ENCODE assay signal across 36 cellular contexts in the genomic region with DNA sequence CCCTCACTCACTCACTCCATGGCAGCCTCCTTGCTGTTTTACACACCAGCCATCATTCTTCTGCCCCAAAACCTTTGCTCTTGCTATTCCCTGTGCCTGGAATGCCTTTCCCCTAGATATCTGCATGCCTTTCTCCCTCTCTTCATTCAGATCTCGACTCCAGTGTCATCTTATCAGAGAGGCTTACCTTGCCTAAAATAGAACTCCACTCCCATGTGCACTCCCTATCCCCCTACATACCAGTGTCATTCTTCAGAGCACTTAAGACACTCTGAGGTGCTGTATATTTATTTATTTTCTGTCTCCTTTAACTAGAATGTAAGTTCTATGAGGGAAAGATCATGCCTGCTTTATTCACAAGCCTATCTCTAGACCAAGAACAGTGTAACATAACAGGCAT.
"Had no signal": no experiment of that assay in that cellular context is flagged by ENCODE, and none has a peak within 500 bp of the region (broad histone marks: within the 10 kb centered on the region; RNA-seq: fewer than 3 reads in every experiment).

No MANE protein-coding gene starts in this region.

- H3K4me3 ChIP-seq: adrenal gland, Peyer's patch had no signal

- H3K9me3 ChIP-seq: adrenal gland, Peyer's patch had no signal

- H3K9me3 Mint-ChIP-seq: activated CD4-positive, alpha-beta memory T cell treated with anti-CD3 and anti-CD28 coated beads, Interleukin-2, amount 10 ng/mL, durations not matched to agents 7 days and 5 days; activated T-helper 17 cell treated with anti-CD3 and anti-CD28 coated beads, Interleukin-2, amount 50 U/mL, for 72 hours had no signal

- ATAC-seq: activated CD8-positive, alpha-beta memory T cell treated with anti-CD3 and anti-CD28 coated beads, Interleukin-2, amount 10 ng/mL, durations not matched to agents 7 days and 5 days; activated naive CD4-positive, alpha-beta T cell treated with anti-CD3 and anti-CD28 coated beads, Interleukin-2, amount 50 U/mL, for 72 hours; activated T-cell treated with anti-CD3 and anti-CD28 coated beads, Interleukin-2, amount 50 U/mL, for 72 hours; activated T-helper 17 cell treated with anti-CD3 and anti-CD28 coated beads, Interleukin-2, amount 50 U/mL, for 72 hours; PC-3; SK-N-SH treated with all-trans-retinoic acid at 6 μM for 48 hours; T-cell had no signal

- H3K27me3 ChIP-seq: adrenal gland, Peyer's patch had no signal

- H3K4me1 ChIP-seq: adrenal gland, Peyer's patch had no signal

- H3K27ac ChIP-seq: adrenal gland, Peyer's patch, VCaP had no signal

- H3K36me3 ChIP-seq: adrenal gland, Peyer's patch had no signal

- H3K27ac Mint-ChIP-seq: activated CD4-positive, alpha-beta memory T cell treated with anti-CD3 and anti-CD28 coated beads, Interleukin-2, amount 10 ng/mL, durations not matched to agents 7 days and 5 days; activated CD8-positive, alpha-beta memory T cell treated with anti-CD3 and anti-CD28 coated beads, Interleukin-2, amount 10 ng/mL, durations not matched to agents 7 days and 5 days; activated naive CD4-positive, alpha-beta T cell treated with anti-CD3 and anti-CD28 coated beads, Interleukin-2, amount 50 U/mL, for 72 hours; activated T-helper 17 cell treated with anti-CD3 and anti-CD28 coated beads, Interleukin-2, amount 50 U/mL, for 72 hours; T-cell had no signal

- H3K27me3 Mint-ChIP-seq: activated CD4-positive, alpha-beta memory T cell treated with anti-CD3 and anti-CD28 coated beads, Interleukin-2, amount 10 ng/mL, durations not matched to agents 7 days and 5 days; activated CD8-positive, alpha-beta memory T cell treated with anti-CD3 and anti-CD28 coated beads, Interleukin-2, amount 10 ng/mL, durations not matched to agents 7 days and 5 days; activated T-helper 17 cell treated with anti-CD3 and anti-CD28 coated beads, Interleukin-2, amount 50 U/mL, for 72 hours; T-cell had no signal

- DNase-seq: activated CD4-positive, alpha-beta memory T cell treated with anti-CD3 and anti-CD28 coated beads, Interleukin-2, amount 10 ng/mL, durations not matched to agents 7 days and 5 days; activated CD4-positive, alpha-beta T cell treated with anti-CD3 and anti-CD28 coated beads for 1 hour; activated CD4-positive, alpha-beta T cell treated with anti-CD3 and anti-CD28 coated beads for 48 hours; activated CD4-positive, CD25-positive, alpha-beta regulatory T cell; activated CD8-positive, alpha-beta memory T cell treated with anti-CD3 and anti-CD28 coated beads for 24 hours; activated CD8-positive, alpha-beta memory T cell treated with anti-CD3 and anti-CD28 coated beads, Interleukin-2, amount 10 ng/mL, durations not matched to agents 7 days and 5 days; activated effector memory CD4-positive, alpha-beta T cell treated with anti-CD3 and anti-CD28 coated beads, Interleukin-2, amount 50 U/mL, for 16 hours; activated naive CD4-positive, alpha-beta T cell; activated T-cell treated with anti-CD3 and anti-CD28 coated beads, Interleukin-2, amount 50 U/mL, for 1 hour; activated T-cell treated with anti-CD3 and anti-CD28 coated beads, Interleukin-2, amount 50 U/mL, for 72 hours; adrenal gland; anterior cingulate cortex; caudate nucleus; cerebellar nuclear complex; NCI-H1092 treated with DMSO at 0.1 percent for 48 hours; NCI-H1417; NCI-H146; NCI-H187; NCI-H2029 treated with DMSO at 0.1 percent for 48 hours; NCI-H2107; NCI-H2171; NCI-H510A; NCI-H526; NCI-H748 treated with DMSO at 0.1 percent for 48 hours; NK-92 treated with Interleukin-12 subunit alpha and Interleukin-12 subunit beta, amount 100 ng/mL, for 24 hours; PC-3; Peyer's patch; RPMI8226; SIG-M5; T-cell; T-helper 2 cell; T-helper 9 cell had no signal

- H3K4me1 Mint-ChIP-seq: activated T-helper 17 cell treated with anti-CD3 and anti-CD28 coated beads, Interleukin-2, amount 50 U/mL, for 72 hours; T-cell had no signal

- H3K4me3 Mint-ChIP-seq: activated CD4-positive, alpha-beta memory T cell treated with anti-CD3 and anti-CD28 coated beads, Interleukin-2, amount 10 ng/mL, durations not matched to agents 7 days and 5 days; activated CD8-positive, alpha-beta memory T cell treated with anti-CD3 and anti-CD28 coated beads, Interleukin-2, amount 10 ng/mL, durations not matched to agents 7 days and 5 days; activated T-cell treated with anti-CD3 and anti-CD28 coated beads, Interleukin-2, amount 50 U/mL, for 72 hours; activated T-helper 17 cell treated with anti-CD3 and anti-CD28 coated beads, Interleukin-2, amount 50 U/mL, for 72 hours; T-cell had no signal
